ENCODE assay signal across 1 cellular context in the genomic region with DNA sequence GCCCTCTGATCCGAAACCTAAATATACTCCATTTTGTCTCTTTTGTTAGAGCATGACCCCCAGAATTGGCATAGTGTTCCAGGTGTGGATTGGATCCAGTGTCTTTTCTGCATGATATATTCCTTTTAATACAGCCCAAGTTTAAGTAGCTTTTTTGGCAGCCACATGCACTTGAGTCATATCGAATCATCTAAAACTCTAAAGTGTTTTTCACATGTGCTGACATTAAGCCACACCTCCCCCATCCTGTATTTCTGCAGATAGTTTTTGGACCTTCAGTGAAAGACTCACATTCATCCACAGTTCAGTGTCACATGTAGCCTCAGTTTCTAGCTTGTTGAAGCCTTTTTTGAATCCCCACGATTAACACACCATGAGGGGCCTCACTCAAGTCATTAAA.
A peak's percentile ranks its signal among the peaks of the same experiment; 100 is the strongest.
TF ChIP-seq lines count a peak whose summit lies in the region.

No MANE protein-coding gene starts in this region.

TF ChIP-seq in K562, 482 proteins besides CTCF, POLR2A, EP300 and RAD21 (continued from another document):
- TF ChIP-seq, protein P1, sequence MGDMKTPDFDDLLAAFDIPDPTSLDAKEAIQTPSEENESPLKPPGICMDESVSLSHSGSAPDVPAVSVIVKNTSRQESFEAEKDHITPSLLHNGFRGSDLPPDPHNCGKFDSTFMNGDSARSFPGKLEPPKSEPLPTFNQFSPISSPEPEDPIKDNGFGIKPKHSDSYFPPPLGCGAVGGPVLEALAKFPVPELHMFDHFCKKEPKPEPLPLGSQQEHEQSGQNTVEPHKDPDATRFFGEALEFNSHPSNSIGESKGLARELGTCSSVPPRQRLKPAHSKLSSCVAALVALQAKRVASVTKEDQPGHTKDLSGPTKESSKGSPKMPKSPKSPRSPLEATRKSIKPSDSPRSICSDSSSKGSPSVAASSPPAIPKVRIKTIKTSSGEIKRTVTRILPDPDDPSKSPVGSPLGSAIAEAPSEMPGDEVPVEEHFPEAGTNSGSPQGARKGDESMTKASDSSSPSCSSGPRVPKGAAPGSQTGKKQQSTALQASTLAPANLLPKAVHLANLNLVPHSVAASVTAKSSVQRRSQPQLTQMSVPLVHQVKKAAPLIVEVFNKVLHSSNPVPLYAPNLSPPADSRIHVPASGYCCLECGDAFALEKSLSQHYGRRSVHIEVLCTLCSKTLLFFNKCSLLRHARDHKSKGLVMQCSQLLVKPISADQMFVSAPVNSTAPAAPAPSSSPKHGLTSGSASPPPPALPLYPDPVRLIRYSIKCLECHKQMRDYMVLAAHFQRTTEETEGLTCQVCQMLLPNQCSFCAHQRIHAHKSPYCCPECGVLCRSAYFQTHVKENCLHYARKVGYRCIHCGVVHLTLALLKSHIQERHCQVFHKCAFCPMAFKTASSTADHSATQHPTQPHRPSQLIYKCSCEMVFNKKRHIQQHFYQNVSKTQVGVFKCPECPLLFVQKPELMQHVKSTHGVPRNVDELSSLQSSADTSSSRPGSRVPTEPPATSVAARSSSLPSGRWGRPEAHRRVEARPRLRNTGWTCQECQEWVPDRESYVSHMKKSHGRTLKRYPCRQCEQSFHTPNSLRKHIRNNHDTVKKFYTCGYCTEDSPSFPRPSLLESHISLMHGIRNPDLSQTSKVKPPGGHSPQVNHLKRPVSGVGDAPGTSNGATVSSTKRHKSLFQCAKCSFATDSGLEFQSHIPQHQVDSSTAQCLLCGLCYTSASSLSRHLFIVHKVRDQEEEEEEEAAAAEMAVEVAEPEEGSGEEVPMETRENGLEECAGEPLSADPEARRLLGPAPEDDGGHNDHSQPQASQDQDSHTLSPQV (IDR thresholded peaks at IDR 0.05), result peak; percentile 36; the same call in 1 of the 2 replicates
- TF ChIP-seq FOXP1 (CRISPR knock-in tag; IDR thresholded peaks at IDR 0.05) (no peak), RAD51 (IDR thresholded peaks at IDR 0.05; ENCODE audit: borderline replicate concordance, low read depth) (no peak), OTX1 (CRISPR knock-in tag; IDR thresholded peaks at IDR 0.05) (no peak)
- TF ChIP-seq, protein P2, sequence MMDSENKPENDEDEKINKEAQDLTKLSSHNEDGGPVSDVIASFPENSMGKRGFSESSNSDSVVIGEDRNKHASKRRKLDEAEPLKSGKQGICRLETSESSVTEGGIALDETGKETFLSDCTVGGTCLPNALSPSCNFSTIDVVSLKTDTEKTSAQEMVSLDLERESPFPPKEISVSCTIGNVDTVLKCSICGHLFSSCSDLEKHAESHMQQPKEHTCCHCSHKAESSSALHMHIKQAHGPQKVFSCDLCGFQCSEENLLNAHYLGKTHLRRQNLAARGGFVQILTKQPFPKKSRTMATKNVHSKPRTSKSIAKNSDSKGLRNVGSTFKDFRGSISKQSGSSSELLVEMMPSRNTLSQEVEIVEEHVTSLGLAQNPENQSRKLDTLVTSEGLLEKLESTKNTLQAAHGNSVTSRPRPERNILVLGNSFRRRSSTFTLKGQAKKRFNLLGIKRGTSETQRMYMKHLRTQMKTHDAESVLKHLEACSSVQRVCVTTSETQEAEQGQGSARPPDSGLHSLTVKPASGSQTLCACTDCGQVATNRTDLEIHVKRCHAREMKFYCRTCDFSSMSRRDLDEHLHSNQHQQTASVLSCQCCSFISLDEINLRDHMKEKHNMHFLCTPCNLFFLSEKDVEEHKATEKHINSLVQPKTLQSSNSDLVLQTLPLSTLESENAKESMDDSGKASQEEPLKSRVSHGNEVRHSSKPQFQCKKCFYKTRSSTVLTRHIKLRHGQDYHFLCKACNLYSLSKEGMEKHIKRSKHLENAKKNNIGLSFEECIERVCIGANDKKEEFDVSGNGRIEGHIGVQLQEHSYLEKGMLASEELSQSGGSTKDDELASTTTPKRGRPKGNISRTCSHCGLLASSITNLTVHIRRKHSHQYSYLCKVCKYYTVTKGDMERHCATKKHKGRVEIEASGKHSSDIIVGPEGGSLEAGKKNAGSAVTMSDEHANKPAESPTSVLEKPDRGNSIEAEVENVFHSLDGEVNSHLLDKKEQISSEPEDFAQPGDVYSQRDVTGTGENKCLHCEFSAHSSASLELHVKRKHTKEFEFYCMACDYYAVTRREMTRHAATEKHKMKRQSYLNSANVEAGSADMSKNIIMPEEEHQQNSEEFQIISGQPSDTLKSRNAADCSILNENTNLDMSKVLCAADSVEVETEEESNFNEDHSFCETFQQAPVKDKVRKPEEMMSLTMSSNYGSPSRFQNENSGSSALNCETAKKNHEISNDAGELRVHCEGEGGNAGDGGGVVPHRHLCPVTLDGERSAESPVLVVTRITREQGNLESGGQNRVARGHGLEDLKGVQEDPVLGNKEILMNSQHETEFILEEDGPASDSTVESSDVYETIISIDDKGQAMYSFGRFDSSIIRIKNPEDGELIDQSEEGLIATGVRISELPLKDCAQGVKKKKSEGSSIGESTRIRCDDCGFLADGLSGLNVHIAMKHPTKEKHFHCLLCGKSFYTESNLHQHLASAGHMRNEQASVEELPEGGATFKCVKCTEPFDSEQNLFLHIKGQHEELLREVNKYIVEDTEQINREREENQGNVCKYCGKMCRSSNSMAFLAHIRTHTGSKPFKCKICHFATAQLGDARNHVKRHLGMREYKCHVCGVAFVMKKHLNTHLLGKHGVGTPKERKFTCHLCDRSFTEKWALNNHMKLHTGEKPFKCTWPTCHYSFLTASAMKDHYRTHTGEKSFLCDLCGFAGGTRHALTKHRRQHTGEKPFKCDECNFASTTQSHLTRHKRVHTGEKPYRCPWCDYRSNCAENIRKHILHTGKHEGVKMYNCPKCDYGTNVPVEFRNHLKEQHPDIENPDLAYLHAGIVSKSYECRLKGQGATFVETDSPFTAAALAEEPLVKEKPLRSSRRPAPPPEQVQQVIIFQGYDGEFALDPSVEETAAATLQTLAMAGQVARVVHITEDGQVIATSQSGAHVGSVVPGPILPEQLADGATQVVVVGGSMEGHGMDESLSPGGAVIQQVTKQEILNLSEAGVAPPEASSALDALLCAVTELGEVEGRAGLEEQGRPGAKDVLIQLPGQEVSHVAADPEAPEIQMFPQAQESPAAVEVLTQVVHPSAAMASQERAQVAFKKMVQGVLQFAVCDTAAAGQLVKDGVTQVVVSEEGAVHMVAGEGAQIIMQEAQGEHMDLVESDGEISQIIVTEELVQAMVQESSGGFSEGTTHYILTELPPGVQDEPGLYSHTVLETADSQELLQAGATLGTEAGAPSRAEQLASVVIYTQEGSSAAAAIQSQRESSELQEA (IDR thresholded peaks at IDR 0.05; ENCODE audit: low read depth), result no peak
- TF ChIP-seq, protein P3, sequence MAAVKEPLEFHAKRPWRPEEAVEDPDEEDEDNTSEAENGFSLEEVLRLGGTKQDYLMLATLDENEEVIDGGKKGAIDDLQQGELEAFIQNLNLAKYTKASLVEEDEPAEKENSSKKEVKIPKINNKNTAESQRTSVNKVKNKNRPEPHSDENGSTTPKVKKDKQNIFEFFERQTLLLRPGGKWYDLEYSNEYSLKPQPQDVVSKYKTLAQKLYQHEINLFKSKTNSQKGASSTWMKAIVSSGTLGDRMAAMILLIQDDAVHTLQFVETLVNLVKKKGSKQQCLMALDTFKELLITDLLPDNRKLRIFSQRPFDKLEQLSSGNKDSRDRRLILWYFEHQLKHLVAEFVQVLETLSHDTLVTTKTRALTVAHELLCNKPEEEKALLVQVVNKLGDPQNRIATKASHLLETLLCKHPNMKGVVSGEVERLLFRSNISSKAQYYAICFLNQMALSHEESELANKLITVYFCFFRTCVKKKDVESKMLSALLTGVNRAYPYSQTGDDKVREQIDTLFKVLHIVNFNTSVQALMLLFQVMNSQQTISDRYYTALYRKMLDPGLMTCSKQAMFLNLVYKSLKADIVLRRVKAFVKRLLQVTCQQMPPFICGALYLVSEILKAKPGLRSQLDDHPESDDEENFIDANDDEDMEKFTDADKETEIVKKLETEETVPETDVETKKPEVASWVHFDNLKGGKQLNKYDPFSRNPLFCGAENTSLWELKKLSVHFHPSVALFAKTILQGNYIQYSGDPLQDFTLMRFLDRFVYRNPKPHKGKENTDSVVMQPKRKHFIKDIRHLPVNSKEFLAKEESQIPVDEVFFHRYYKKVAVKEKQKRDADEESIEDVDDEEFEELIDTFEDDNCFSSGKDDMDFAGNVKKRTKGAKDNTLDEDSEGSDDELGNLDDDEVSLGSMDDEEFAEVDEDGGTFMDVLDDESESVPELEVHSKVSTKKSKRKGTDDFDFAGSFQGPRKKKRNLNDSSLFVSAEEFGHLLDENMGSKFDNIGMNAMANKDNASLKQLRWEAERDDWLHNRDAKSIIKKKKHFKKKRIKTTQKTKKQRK (IDR thresholded peaks at IDR 0.05; ENCODE audit: borderline replicate concordance, low read depth, low read length), result no peak
- TF ChIP-seq, protein P4, sequence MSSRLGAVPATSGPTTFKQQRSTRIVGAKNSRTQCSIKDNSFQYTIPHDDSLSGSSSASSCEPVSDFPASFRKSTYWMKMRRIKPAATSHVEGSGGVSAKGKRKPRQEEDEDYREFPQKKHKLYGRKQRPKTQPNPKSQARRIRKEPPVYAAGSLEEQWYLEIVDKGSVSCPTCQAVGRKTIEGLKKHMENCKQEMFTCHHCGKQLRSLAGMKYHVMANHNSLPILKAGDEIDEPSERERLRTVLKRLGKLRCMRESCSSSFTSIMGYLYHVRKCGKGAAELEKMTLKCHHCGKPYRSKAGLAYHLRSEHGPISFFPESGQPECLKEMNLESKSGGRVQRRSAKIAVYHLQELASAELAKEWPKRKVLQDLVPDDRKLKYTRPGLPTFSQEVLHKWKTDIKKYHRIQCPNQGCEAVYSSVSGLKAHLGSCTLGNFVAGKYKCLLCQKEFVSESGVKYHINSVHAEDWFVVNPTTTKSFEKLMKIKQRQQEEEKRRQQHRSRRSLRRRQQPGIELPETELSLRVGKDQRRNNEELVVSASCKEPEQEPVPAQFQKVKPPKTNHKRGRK (tag; IDR thresholded peaks at IDR 0.05), result no peak
- TF ChIP-seq, protein P5, sequence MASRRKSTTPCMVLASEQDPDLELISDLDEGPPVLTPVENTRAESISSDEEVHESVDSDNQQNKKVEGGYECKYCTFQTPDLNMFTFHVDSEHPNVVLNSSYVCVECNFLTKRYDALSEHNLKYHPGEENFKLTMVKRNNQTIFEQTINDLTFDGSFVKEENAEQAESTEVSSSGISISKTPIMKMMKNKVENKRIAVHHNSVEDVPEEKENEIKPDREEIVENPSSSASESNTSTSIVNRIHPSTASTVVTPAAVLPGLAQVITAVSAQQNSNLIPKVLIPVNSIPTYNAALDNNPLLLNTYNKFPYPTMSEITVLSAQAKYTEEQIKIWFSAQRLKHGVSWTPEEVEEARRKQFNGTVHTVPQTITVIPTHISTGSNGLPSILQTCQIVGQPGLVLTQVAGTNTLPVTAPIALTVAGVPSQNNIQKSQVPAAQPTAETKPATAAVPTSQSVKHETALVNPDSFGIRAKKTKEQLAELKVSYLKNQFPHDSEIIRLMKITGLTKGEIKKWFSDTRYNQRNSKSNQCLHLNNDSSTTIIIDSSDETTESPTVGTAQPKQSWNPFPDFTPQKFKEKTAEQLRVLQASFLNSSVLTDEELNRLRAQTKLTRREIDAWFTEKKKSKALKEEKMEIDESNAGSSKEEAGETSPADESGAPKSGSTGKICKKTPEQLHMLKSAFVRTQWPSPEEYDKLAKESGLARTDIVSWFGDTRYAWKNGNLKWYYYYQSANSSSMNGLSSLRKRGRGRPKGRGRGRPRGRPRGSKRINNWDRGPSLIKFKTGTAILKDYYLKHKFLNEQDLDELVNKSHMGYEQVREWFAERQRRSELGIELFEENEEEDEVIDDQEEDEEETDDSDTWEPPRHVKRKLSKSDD (conservative IDR thresholded peaks at IDR 0.05; ENCODE audit: low read length), result no peak
